8 cellular contexts compared by ENCODE assay signal in the genomic region with DNA sequence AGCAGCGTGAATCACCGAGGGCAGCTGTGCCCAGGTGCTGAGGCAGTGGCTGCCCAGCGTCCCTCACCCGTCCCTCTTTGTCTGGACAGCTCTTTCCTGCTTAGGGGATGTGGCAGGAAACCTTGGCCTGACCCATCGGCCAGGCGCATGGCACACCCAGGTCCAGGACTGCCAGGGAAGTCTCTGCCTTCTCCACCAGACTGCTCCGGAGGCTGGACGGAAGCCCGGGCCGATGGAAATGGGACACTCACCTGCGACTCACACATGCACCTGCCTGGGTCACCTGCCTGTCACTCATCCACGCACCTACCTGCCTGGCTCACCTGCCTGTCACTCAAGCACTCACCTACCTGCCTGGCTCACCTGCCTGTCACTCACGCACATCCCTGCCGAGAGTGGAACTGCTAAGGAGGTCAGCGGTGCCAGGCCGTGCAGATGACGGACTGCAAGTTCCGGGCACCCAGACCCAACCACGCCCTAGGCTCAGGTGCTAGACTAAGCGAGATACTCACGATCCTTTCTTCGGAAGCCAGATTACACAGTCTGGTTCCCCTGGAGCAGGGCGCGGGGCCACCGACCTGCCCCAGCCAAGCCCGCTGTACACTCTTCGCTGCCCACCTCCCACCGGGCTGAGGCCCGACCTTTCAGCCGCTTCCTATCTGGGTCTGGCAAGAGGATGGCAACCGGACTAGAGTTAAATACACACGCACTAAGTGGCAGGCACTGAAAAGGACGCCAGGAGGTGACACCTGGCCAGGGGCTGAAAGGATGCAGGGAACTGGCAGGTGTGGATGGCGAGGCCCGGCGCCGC. TPM values are rescaled to one million over a fixed set of nuclear protein-coding genes. Genes with fewer than 3 reads are reported as not detected.
A peak's percentile ranks its signal among the peaks of the same experiment; 100 is the strongest.
DNase-seq lines count a peak whose midpoint lies in the region; ATAC-seq and TF ChIP-seq lines count a peak whose summit lies in the region.

No MANE protein-coding gene starts in this region.

- H3K9me3 Mint-ChIP-seq in nephron: no peaks in the 10 kb centered on the region

- H3K27me3 ChIP-seq in dorsolateral prefrontal cortex: no peaks in the 10 kb centered on the region

- ATAC-seq in GM19395 (IDR thresholded peaks at IDR 0.05; ENCODE audit: unreplicated experiment) (peak; percentile 19), GM19324 (IDR thresholded peaks at IDR 0.05; ENCODE audit: low FRiP score, unreplicated experiment) (no peak)

- H3K27ac ChIP-seq in dorsolateral prefrontal cortex: peak overlapping the region in 17 of 59 donors; percentile 67 to 94 (median 87)

- H3K4me3 ChIP-seq in dorsolateral prefrontal cortex: peak overlapping the region; percentile 72 to 100 (median 94)

- H3K4me3 Mint-ChIP-seq in nephron: peak overlapping the region; percentile 86 to 92 (median 89)

- intact Hi-C loops in dorsolateral prefrontal cortex (cut with DNase I): loop anchor here (2.0 kb wide), 2 partner anchors 38 to 40 kb away; partner anchors contain the start of genes B3GALT6 (in 1 of the 2) and SDF4 (in 1 of the 2)

- peaks cover 32% of the 10 kb centered on the region for H3K4me1 Mint-ChIP-seq in nephron

- H3K27me3 Mint-ChIP-seq in nephron (ENCODE audit: low read depth): no peaks in the 10 kb centered on the region

- H3K36me3 Mint-ChIP-seq in nephron (ENCODE audit: low read depth): peaks cover 9% of the 10 kb centered on the region

- peak; percentile 95 for DNase-seq in NCI-H510A treated with DMSO at 0.1 percent for 48 hours (lab: John Stamatoyannopoulos, UW)
- peak in 1 of 10 donors; percentile 26 for DNase-seq in dorsolateral prefrontal cortex
- no peak for DNase-seq in CD1c-positive myeloid dendritic cell (ENCODE audit: extremely low spot score)
- no peak for DNase-seq in cerebellar cortex (ENCODE audit: low spot score)
- no peak for DNase-seq in DMS114 treated with DMSO at 0.1 percent for 48 hours (lab: John Stamatoyannopoulos, UW; ENCODE audit: unreplicated experiment)

- no peak for TF ChIP-seq CTCF in dorsolateral prefrontal cortex (IDR thresholded peaks at IDR 0.05 in 54 of 56, conservative IDR thresholded peaks at IDR 0.05 in 2 of 56; ENCODE audit: low read depth in 1 of 56, partially characterized antibody in 56 of 56)
- no peak for TF ChIP-seq CTCF in nephron (IDR thresholded peaks at IDR 0.05; ENCODE audit: unreplicated experiment in 3 of 3)

- peak overlapping the region; percentile 33 to 80 (median 61) for H3K27ac Mint-ChIP-seq in nephron

RNA-seq across cellular contexts. Expression of gene UBE2J2, which starts 1.1 kb away (rescaled TPM):
- 10 to 100 TPM; 37.3 to 87.4 (median 51.0) TPM for total RNA-seq in dorsolateral prefrontal cortex

RNA-seq across cellular contexts. Expression of gene SCNN1D, which starts 7.7 kb away (rescaled TPM):
- 10 to 100 TPM in 118 of 120 experiments, 1 to 10 TPM in 2; 7.8 to 43.6 (median 17.8) TPM for total RNA-seq in dorsolateral prefrontal cortex

RNA-seq across cellular contexts. Expression of gene C1QTNF12, which starts 26.0 kb away (rescaled TPM):
- 1 to 10 TPM in 104 of 120 experiments, under 1 TPM in 9, not detected in 7; 0.57 to 8.3 (median 2.6) TPM for total RNA-seq in dorsolateral prefrontal cortex

RNA-seq across cellular contexts. Expression of gene ACAP3, which starts 35.2 kb away (rescaled TPM):
- 100 to 1,000 TPM in 119 of 120 experiments, 10 to 100 TPM in 1; 92.3 to 273 (median 164) TPM for total RNA-seq in dorsolateral prefrontal cortex

RNA-seq across cellular contexts. Expression of gene PUSL1, which starts 35.9 kb away (rescaled TPM):
- 10 to 100 TPM in 118 of 120 experiments, 1 to 10 TPM in 2; 9.1 to 22.8 (median 14.0) TPM for total RNA-seq in dorsolateral prefrontal cortex
